ENCODE assay signal across 1 cellular context in the genomic region with DNA sequence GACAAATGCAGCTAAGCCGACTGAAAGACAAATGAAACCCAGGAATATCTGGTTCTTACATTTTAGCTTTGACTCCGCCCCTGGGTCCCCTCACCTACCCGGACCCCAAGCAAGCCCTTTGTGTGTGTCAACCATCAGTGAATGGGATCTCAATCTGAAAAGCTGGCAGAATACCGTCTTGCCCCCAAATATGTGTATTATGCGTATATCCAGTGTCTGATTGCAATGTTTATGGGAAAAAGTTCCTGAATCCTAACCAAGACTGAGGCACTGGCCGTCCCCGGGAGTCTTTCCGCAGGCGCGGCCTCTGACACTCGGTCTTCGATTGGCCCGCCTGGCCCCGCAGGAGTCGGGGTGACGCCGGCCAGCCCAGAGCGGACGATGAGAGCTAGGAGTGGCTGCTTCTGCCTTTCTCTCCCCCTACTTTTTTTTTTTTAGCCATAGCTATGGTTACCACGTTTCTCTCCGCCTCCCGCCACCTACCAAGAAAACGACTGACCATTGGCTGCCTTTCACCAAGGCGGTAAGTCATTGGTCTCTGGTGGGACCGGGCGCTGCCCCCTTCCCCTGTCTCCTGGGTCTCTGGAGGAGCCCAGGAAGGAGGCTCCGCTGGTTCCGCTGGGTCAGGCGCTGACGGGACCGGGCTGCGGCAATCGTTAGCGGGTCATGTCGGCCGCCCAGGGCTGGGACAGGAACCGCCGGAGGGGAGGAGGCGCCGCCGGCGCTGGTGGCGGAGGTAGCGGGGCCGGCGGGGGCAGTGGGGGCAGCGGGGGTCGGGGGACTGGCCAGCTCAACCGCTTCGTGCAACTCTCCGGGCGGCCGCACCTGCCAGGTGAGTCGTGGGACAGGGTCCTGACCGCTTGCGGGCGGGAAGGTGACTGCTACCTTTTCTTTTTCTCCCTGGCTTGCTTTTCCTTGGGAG.
A peak's percentile ranks its signal among the peaks of the same experiment; 100 is the strongest.
TF ChIP-seq lines count a peak whose summit lies in the region.

A gene with protein sequence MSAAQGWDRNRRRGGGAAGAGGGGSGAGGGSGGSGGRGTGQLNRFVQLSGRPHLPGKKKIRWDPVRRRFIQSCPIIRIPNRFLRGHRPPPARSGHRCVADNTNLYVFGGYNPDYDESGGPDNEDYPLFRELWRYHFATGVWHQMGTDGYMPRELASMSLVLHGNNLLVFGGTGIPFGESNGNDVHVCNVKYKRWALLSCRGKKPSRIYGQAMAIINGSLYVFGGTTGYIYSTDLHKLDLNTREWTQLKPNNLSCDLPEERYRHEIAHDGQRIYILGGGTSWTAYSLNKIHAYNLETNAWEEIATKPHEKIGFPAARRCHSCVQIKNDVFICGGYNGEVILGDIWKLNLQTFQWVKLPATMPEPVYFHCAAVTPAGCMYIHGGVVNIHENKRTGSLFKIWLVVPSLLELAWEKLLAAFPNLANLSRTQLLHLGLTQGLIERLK (plus strand): TSS at position 557 of the 922 bp plus-strand sequence. CDS start 110 bp downstream, at position 667.

TF ChIP-seq in GM23338, 12 proteins besides CTCF, POLR2A, EP300 and RAD21 (continued from another document):
- TF ChIP-seq, protein P1, sequence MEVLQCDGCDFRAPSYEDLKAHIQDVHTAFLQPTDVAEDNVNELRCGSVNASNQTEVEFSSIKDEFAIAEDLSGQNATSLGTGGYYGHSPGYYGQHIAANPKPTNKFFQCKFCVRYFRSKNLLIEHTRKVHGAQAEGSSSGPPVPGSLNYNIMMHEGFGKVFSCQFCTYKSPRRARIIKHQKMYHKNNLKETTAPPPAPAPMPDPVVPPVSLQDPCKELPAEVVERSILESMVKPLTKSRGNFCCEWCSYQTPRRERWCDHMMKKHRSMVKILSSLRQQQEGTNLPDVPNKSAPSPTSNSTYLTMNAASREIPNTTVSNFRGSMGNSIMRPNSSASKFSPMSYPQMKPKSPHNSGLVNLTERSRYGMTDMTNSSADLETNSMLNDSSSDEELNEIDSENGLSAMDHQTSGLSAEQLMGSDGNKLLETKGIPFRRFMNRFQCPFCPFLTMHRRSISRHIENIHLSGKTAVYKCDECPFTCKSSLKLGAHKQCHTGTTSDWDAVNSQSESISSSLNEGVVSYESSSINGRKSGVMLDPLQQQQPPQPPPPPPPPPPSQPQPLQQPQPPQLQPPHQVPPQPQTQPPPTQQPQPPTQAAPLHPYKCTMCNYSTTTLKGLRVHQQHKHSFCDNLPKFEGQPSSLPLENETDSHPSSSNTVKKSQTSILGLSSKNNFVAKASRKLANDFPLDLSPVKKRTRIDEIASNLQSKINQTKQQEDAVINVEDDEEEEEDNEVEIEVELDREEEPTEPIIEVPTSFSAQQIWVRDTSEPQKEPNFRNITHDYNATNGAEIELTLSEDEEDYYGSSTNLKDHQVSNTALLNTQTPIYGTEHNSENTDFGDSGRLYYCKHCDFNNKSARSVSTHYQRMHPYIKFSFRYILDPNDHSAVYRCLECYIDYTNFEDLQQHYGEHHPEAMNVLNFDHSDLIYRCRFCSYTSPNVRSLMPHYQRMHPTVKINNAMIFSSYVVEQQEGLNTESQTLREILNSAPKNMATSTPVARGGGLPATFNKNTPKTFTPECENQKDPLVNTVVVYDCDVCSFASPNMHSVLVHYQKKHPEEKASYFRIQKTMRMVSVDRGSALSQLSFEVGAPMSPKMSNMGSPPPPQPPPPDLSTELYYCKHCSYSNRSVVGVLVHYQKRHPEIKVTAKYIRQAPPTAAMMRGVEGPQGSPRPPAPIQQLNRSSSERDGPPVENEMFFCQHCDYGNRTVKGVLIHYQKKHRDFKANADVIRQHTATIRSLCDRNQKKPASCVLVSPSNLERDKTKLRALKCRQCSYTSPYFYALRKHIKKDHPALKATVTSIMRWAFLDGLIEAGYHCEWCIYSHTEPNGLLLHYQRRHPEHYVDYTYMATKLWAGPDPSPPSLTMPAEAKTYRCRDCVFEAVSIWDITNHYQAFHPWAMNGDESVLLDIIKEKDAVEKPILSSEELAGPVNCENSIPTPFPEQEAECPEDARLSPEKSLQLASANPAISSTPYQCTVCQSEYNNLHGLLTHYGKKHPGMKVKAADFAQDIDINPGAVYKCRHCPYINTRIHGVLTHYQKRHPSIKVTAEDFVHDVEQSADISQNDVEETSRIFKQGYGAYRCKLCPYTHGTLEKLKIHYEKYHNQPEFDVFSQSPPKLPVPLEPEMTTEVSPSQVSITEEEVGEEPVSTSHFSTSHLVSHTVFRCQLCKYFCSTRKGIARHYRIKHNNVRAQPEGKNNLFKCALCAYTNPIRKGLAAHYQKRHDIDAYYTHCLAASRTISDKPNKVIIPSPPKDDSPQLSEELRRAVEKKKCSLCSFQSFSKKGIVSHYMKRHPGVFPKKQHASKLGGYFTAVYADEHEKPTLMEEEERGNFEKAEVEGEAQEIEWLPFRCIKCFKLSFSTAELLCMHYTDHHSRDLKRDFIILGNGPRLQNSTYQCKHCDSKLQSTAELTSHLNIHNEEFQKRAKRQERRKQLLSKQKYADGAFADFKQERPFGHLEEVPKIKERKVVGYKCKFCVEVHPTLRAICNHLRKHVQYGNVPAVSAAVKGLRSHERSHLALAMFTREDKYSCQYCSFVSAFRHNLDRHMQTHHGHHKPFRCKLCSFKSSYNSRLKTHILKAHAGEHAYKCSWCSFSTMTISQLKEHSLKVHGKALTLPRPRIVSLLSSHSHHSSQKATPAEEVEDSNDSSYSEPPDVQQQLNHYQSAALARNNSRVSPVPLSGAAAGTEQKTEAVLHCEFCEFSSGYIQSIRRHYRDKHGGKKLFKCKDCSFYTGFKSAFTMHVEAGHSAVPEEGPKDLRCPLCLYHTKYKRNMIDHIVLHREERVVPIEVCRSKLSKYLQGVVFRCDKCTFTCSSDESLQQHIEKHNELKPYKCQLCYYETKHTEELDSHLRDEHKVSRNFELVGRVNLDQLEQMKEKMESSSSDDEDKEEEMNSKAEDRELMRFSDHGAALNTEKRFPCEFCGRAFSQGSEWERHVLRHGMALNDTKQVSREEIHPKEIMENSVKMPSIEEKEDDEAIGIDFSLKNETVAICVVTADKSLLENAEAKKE (CRISPR knock-in tag; IDR thresholded peaks at IDR 0.05), result no peak
- TF ChIP-seq EZH2phosphoT487 (IDR thresholded peaks at IDR 0.05; ENCODE audit: unreplicated experiment) (no peak), ZNF114 (CRISPR knock-in tag; IDR thresholded peaks at IDR 0.05) (no peak), EZH2 (IDR thresholded peaks at IDR 0.05; ENCODE audit: low read depth, unreplicated experiment) (no peak), POLR2AphosphoS5 (IDR thresholded peaks at IDR 0.05; ENCODE audit: low read depth) (peak; percentile 84), JUNB (IDR thresholded peaks at IDR 0.05; ENCODE audit: unreplicated experiment) (no peak), NANOG (IDR thresholded peaks at IDR 0.05; ENCODE audit: borderline replicate concordance) (no peak), ZNF331 (CRISPR knock-in tag; IDR thresholded peaks at IDR 0.05; ENCODE audit: low read depth) (no peak)
- TF ChIP-seq, protein P2, sequence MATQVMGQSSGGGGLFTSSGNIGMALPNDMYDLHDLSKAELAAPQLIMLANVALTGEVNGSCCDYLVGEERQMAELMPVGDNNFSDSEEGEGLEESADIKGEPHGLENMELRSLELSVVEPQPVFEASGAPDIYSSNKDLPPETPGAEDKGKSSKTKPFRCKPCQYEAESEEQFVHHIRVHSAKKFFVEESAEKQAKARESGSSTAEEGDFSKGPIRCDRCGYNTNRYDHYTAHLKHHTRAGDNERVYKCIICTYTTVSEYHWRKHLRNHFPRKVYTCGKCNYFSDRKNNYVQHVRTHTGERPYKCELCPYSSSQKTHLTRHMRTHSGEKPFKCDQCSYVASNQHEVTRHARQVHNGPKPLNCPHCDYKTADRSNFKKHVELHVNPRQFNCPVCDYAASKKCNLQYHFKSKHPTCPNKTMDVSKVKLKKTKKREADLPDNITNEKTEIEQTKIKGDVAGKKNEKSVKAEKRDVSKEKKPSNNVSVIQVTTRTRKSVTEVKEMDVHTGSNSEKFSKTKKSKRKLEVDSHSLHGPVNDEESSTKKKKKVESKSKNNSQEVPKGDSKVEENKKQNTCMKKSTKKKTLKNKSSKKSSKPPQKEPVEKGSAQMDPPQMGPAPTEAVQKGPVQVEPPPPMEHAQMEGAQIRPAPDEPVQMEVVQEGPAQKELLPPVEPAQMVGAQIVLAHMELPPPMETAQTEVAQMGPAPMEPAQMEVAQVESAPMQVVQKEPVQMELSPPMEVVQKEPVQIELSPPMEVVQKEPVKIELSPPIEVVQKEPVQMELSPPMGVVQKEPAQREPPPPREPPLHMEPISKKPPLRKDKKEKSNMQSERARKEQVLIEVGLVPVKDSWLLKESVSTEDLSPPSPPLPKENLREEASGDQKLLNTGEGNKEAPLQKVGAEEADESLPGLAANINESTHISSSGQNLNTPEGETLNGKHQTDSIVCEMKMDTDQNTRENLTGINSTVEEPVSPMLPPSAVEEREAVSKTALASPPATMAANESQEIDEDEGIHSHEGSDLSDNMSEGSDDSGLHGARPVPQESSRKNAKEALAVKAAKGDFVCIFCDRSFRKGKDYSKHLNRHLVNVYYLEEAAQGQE (IDR thresholded peaks at IDR 0.05; ENCODE audit: unreplicated experiment), result peak; percentile 11
- TF ChIP-seq, protein P3, sequence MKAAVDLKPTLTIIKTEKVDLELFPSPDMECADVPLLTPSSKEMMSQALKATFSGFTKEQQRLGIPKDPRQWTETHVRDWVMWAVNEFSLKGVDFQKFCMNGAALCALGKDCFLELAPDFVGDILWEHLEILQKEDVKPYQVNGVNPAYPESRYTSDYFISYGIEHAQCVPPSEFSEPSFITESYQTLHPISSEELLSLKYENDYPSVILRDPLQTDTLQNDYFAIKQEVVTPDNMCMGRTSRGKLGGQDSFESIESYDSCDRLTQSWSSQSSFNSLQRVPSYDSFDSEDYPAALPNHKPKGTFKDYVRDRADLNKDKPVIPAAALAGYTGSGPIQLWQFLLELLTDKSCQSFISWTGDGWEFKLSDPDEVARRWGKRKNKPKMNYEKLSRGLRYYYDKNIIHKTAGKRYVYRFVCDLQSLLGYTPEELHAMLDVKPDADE (IDR thresholded peaks at IDR 0.05), result peak; percentile 64; the same call in 1 of the 2 replicates
